ENCODE assay signal across 16 cellular contexts in genomic region chr4:156884183-156884582, GRCh38.
A peak's percentile ranks its signal among the peaks of the same experiment; 100 is the strongest.
DNase-seq lines count a peak whose midpoint lies in the region; ATAC-seq and TF ChIP-seq lines count a peak whose summit lies in the region.
"Had no signal": no experiment of that assay in that cellular context is flagged by ENCODE, and none has a peak within 500 bp of the region (broad histone marks: within the 10 kb centered on the region; RNA-seq: fewer than 3 reads in every experiment).

No MANE protein-coding gene starts in this region.

- ATAC-seq in GM21825 (IDR thresholded peaks at IDR 0.05; ENCODE audit: unreplicated experiment): no peak
- ATAC-seq in HG03045 (IDR thresholded peaks at IDR 0.05; ENCODE audit: unreplicated experiment): no peak

- H3K27ac ChIP-seq in ACC112 (ENCODE audit: low read depth, low read length): no peak overlapping the region
- peak overlapping the region; percentile 49 for H3K27ac ChIP-seq in mammary epithelial cell (ENCODE audit: insufficient read depth, low read depth, low read length)

- dilution Hi-C loops in mammary epithelial cell (cut with HindIII; ENCODE audit: low sequenced_read_pairs): no loop called here

- BruUV-seq in mammary epithelial cell (replicated peaks; lab: Mats Ljungman, UMichigan): no TSS peak

- WGBS in mammary epithelial cell (ENCODE audit: low coverage, missing lambda C conversion rate): 5% methylated on average over 3 of the region's 3 CpGs

- H3K79me2 ChIP-seq in ACC112 (ENCODE audit: control insufficient read depth, insufficient read depth, low read length, unreplicated experiment) (peaks cover 38% of the 10 kb centered on the region), mammary epithelial cell (ENCODE audit: insufficient read depth, low read length) (peaks cover 60% of the 10 kb centered on the region)

- H3K4me2 ChIP-seq in mammary epithelial cell (ENCODE audit: insufficient read depth, low read depth, low read length): peak overlapping the region; percentile 79

- peaks cover 7% of the 10 kb centered on the region; the same call in 1 of the 2 replicates for H3K36me3 ChIP-seq in ACC112 (ENCODE audit: insufficient read depth, low read length)
- peaks cover 1% of the 10 kb centered on the region for H3K36me3 ChIP-seq in mammary epithelial cell (ENCODE audit: insufficient read depth, low read length)
- H3K36me3 ChIP-seq: BE2C had no signal

- H3K27me3 ChIP-seq in ACC112 (ENCODE audit: insufficient read depth, low read length): no peaks in the 10 kb centered on the region
- no peaks in the 10 kb centered on the region for H3K27me3 ChIP-seq in mammary epithelial cell (ENCODE audit: insufficient read depth, low read length)
- H3K27me3 ChIP-seq: BE2C had no signal

- in situ Hi-C loops in mammary epithelial cell (cut with MboI; ENCODE audit: low sequenced_read_pairs in 2 of 2): no loop called here

- peaks cover 17% of the 10 kb centered on the region for H3K4me1 ChIP-seq in ACC112 (ENCODE audit: control insufficient read depth, insufficient read depth, low read length, unreplicated experiment)
- H3K4me1 ChIP-seq in mammary epithelial cell (ENCODE audit: insufficient read depth, low read length): peaks cover 15% of the 10 kb centered on the region
- H3K4me1 ChIP-seq: BE2C had no signal

- DNase-seq in OCI-M1 (lab: John Stamatoyannopoulos, UW) (peak; percentile 18), mammary epithelial cell (peak; percentile 79), islet precursor cell (peak; percentile 84), NCI-H2029 (lab: John Stamatoyannopoulos, UW) (no peak)
- DNase-seq in activated CD4-positive, alpha-beta T cell treated with anti-CD3 and anti-CD28 coated beads, Interleukin-2, amount 50 U/mL, for 4 hours: no peak
- DNase-seq: 8988T; BE2C; CD4-positive, CD25-positive, alpha-beta regulatory T cell; NCI-H1092; NCI-H146; NCI-H2081; NK-92 treated with Interleukin-12 subunit alpha and Interleukin-12 subunit beta, amount 100 ng/mL, for 24 hours; SIG-M5 had no signal

- peaks cover 4% of the 10 kb centered on the region for H3K9me3 ChIP-seq in mammary epithelial cell (replicated peaks; ENCODE audit: insufficient read depth, low read length)
- H3K9me3 ChIP-seq: BE2C had no signal

- intact Hi-C loops in mammary epithelial cell (cut with micrococcal nuclease): no loop called here

- no peak for TF ChIP-seq CTCF in mammary epithelial cell (conservative IDR thresholded peaks at IDR 0.05 in 1 of 2, IDR thresholded peaks at IDR 0.05 in 1 of 2; ENCODE audit: extremely low read depth in 1 of 2, insufficient read depth in 1 of 2, low read depth in 1 of 2, low read length in 2 of 2)

- H4K20me1 ChIP-seq in mammary epithelial cell (ENCODE audit: insufficient read depth, low read length): no peaks in the 10 kb centered on the region

- no peak overlapping the region for H2AFZ ChIP-seq in ACC112 (ENCODE audit: low read length, unreplicated experiment)
- H2AFZ ChIP-seq in mammary epithelial cell (ENCODE audit: low read depth, low read length): peak overlapping the region; percentile 66

- H3K9ac ChIP-seq in mammary epithelial cell (ENCODE audit: insufficient read depth, low read length): peak overlapping the region; percentile 23

- H3K4me3 ChIP-seq in ACC112 (ENCODE audit: low read depth, low read length) (peak overlapping the region; percentile 24; the same call in 1 of the 2 replicates), mammary epithelial cell (replicated peaks in 1 of 3; ENCODE audit: insufficient read depth in 1 of 3, low read depth in 2 of 3, low read length in 3 of 3) (peak overlapping the region in 2 of 3 experiments; percentile 17 to 29)

- CTCF ChIA-PET in mammary epithelial cell (lab: Charles Lee; ENCODE audit: low non-redundant PET): no interaction called here

Comparison
In these comparisons a context has a peak if more than half of its experiments do, and no peak if none do; other contexts are left out.
1. DNase-seq: peak in OCI-M1 (single experiment), mammary epithelial cell (single experiment) and islet precursor cell (single experiment); none in activated CD4-positive, alpha-beta T cell treated with anti-CD3 and anti-CD28 coated beads, Interleukin-2, amount 50 U/mL, for 4 hours (0 of 2) and NCI-H2029 (single experiment).